8 cellular contexts compared by ENCODE assay signal in the genomic region with DNA sequence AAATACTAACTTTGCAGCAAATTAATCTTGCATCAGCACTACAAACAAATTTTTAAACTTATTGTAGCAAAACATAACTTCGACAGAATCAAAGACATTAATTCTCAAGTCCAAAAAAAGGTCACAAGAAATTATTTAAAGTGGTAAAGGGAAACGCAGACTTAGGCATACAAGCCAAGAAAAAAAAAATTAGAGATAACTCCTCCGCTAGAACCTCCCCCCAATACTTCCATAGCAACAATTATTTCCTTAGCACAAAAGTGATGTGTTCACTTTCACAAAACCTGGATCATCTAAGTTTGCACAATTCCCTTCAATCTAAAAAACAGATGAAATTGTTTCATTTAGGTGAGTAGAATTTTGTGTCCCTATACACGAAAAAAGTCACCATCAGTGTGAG. TPM values are rescaled to one million over a fixed set of nuclear protein-coding genes. Genes with fewer than 3 reads are reported as not detected.
A peak's percentile ranks its signal among the peaks of the same experiment; 100 is the strongest.
DNase-seq lines count a peak whose midpoint lies in the region; ATAC-seq and TF ChIP-seq lines count a peak whose summit lies in the region.

No MANE protein-coding gene starts in this region.

- no peaks in the 10 kb centered on the region; the same call in 1 of the 2 replicates for H3K4me1 ChIP-seq in SJSA1 (replicated peaks)

- H3K36me3 ChIP-seq in GM06990 (ENCODE audit: control insufficient read depth, insufficient read depth, low read length) (no peaks in the 10 kb centered on the region), SJSA1 (peaks cover 3% of the 10 kb centered on the region)

- H3K27ac ChIP-seq in SJSA1 = no peak overlapping the region

- no peaks in the 10 kb centered on the region for H3K9me3 ChIP-seq in SJSA1 (replicated peaks)

- H3K27me3 ChIP-seq in GM06990 (replicated peaks; ENCODE audit: control insufficient read depth, insufficient read depth, low read length) (no peaks in the 10 kb centered on the region), SJSA1 (replicated peaks) (no peaks in the 10 kb centered on the region)

- TF ChIP-seq CTCF in GM06990 (IDR thresholded peaks at IDR 0.05; ENCODE audit: insufficient read depth, low read length, poor library complexity, severe bottlenecking) = no peak
- TF ChIP-seq CTCF in fibroblast of pulmonary artery (IDR thresholded peaks at IDR 0.05; ENCODE audit: low read length, missing control alignments) = no peak

- peak overlapping the region; percentile 95 for H3K4me3 ChIP-seq in GM06990 (replicated peaks; ENCODE audit: low read depth, low read length)
- H3K4me3 ChIP-seq in SJSA1 = peak overlapping the region; percentile 98
- peak overlapping the region; percentile 95 for H3K4me3 ChIP-seq in fibroblast of pulmonary artery (replicated peaks; ENCODE audit: low read depth, low read length)

- no peak for ATAC-seq in GM21723 (IDR thresholded peaks at IDR 0.05; ENCODE audit: unreplicated experiment)

- DNase-seq in GM06990 (ENCODE audit: extremely low read depth, insufficient read length) (no peak), SJSA1 (ENCODE audit: low read depth in 1 of 2, low spot score in 2 of 2) (no peak), fibroblast of pulmonary artery (ENCODE audit: low read depth) (no peak), renal cortical epithelial cell (ENCODE audit: low read depth) (peak; percentile 11), NCI-H345 (lab: John Stamatoyannopoulos, UW) (no peak), NCI-H510A (lab: John Stamatoyannopoulos, UW) (no peak)
- no peak for DNase-seq in stimulated activated naive CD4-positive, alpha-beta T cell treated with Interleukin-2 at 50 U/mL for 16 hours (lab: John Stamatoyannopoulos, UW)

RNA-seq across cellular contexts. Expression of a gene that starts 1.1 kb away (rescaled TPM):
- 13.5 and 14.4 TPM in 2 replicates for total RNA-seq in SJSA1 (2014; rRNA removed; shearing (Covaris generic))
- 93.1 and 119 TPM in 2 replicates for total RNA-seq in renal cortical epithelial cell
